Comparison of ENCODE assay signal across 1 cellular context in genomic region chr10:21349912-21350286, GRCh38.
TF ChIP-seq lines count a peak whose summit lies in the region.

No MANE protein-coding gene starts in this region.

TF ChIP-seq in H1, 55 proteins besides CTCF, POLR2A, EP300 and RAD21:
- TF ChIP-seq E2F6 (IDR thresholded peaks at IDR 0.05) = no peak
- no peak for TF ChIP-seq TAF7 (optimal IDR thresholded peaks at IDR 0.05; ENCODE audit: borderline replicate concordance, low read depth, low read length)
- no peak for TF ChIP-seq SRF (IDR thresholded peaks at IDR 0.05; ENCODE audit: low read depth, low read length)
- TF ChIP-seq SIX5 (IDR thresholded peaks at IDR 0.05; ENCODE audit: low read depth, low read length) = no peak
- TF ChIP-seq, protein P1, sequence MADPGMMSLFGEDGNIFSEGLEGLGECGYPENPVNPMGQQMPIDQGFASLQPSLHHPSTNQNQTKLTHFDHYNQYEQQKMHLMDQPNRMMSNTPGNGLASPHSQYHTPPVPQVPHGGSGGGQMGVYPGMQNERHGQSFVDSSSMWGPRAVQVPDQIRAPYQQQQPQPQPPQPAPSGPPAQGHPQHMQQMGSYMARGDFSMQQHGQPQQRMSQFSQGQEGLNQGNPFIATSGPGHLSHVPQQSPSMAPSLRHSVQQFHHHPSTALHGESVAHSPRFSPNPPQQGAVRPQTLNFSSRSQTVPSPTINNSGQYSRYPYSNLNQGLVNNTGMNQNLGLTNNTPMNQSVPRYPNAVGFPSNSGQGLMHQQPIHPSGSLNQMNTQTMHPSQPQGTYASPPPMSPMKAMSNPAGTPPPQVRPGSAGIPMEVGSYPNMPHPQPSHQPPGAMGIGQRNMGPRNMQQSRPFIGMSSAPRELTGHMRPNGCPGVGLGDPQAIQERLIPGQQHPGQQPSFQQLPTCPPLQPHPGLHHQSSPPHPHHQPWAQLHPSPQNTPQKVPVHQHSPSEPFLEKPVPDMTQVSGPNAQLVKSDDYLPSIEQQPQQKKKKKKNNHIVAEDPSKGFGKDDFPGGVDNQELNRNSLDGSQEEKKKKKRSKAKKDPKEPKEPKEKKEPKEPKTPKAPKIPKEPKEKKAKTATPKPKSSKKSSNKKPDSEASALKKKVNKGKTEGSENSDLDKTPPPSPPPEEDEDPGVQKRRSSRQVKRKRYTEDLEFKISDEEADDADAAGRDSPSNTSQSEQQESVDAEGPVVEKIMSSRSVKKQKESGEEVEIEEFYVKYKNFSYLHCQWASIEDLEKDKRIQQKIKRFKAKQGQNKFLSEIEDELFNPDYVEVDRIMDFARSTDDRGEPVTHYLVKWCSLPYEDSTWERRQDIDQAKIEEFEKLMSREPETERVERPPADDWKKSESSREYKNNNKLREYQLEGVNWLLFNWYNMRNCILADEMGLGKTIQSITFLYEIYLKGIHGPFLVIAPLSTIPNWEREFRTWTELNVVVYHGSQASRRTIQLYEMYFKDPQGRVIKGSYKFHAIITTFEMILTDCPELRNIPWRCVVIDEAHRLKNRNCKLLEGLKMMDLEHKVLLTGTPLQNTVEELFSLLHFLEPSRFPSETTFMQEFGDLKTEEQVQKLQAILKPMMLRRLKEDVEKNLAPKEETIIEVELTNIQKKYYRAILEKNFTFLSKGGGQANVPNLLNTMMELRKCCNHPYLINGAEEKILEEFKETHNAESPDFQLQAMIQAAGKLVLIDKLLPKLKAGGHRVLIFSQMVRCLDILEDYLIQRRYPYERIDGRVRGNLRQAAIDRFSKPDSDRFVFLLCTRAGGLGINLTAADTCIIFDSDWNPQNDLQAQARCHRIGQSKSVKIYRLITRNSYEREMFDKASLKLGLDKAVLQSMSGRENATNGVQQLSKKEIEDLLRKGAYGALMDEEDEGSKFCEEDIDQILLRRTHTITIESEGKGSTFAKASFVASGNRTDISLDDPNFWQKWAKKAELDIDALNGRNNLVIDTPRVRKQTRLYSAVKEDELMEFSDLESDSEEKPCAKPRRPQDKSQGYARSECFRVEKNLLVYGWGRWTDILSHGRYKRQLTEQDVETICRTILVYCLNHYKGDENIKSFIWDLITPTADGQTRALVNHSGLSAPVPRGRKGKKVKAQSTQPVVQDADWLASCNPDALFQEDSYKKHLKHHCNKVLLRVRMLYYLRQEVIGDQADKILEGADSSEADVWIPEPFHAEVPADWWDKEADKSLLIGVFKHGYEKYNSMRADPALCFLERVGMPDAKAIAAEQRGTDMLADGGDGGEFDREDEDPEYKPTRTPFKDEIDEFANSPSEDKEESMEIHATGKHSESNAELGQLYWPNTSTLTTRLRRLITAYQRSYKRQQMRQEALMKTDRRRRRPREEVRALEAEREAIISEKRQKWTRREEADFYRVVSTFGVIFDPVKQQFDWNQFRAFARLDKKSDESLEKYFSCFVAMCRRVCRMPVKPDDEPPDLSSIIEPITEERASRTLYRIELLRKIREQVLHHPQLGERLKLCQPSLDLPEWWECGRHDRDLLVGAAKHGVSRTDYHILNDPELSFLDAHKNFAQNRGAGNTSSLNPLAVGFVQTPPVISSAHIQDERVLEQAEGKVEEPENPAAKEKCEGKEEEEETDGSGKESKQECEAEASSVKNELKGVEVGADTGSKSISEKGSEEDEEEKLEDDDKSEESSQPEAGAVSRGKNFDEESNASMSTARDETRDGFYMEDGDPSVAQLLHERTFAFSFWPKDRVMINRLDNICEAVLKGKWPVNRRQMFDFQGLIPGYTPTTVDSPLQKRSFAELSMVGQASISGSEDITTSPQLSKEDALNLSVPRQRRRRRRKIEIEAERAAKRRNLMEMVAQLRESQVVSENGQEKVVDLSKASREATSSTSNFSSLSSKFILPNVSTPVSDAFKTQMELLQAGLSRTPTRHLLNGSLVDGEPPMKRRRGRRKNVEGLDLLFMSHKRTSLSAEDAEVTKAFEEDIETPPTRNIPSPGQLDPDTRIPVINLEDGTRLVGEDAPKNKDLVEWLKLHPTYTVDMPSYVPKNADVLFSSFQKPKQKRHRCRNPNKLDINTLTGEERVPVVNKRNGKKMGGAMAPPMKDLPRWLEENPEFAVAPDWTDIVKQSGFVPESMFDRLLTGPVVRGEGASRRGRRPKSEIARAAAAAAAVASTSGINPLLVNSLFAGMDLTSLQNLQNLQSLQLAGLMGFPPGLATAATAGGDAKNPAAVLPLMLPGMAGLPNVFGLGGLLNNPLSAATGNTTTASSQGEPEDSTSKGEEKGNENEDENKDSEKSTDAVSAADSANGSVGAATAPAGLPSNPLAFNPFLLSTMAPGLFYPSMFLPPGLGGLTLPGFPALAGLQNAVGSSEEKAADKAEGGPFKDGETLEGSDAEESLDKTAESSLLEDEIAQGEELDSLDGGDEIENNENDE (IDR thresholded peaks at IDR 0.05; ENCODE audit: insufficient replicate concordance, low read length) = no peak
- no peak for TF ChIP-seq SUZ12 (IDR thresholded peaks at IDR 0.05; ENCODE audit: low read length)
- no peak for TF ChIP-seq CTBP2 (IDR thresholded peaks at IDR 0.05; ENCODE audit: borderline replicate concordance, insufficient read depth, insufficient read length, low read length)
- no peak for TF ChIP-seq FOSL1 (IDR thresholded peaks at IDR 0.05; ENCODE audit: insufficient read depth, low read depth, low read length)
- no peak for TF ChIP-seq JUN (IDR thresholded peaks at IDR 0.05; ENCODE audit: low read depth, low read length)
- TF ChIP-seq PHF8 (conservative IDR thresholded peaks at IDR 0.05; ENCODE audit: low read depth, low read length) = no peak
- no peak for TF ChIP-seq ASH2L (IDR thresholded peaks at IDR 0.05; ENCODE audit: low read length)
- TF ChIP-seq RNF2 (IDR thresholded peaks at IDR 0.05; ENCODE audit: borderline replicate concordance, low read depth, low read length, missing control alignments, poor library complexity, severe bottlenecking) = no peak
TF ChIP-seq in H1: peak in this region for 0.
